In the genomic region with DNA sequence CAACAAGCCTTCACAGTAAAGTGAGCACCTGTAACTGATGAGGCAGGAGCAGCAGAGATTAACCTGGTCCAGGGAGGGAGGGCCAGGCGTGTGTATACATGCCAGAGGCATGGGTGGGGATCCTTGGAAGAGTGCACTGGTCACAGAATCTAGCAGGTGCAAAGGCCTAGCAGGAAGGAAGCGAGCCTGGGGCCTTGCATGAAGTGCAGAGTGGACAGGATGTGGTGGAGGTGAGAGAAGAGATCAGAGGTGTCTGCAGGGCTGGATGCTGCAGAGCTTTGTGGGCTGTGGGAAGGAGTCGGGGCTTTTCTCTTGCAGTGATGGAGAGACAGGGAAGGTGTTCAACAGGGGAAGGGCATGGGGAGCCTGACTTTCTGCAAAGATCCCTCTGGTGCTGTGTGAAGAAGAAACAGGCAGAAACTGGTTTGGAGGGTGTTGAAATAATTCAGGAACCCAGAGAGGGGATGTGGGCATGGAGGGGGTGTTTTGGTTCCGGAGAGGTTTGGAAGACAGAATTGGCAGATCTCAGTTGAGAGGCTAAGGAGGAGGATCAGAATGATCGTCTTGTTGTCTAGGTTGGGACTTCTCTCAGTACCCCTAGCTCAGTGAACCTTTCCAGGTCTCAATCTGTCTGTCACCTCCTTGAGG, we compare ENCODE assay signal across 10 cellular contexts. TPM values are rescaled to one million over a fixed set of nuclear protein-coding genes. Genes with fewer than 3 reads are reported as not detected.
DNase-seq lines count a peak whose midpoint lies in the region; ATAC-seq and FAIRE-seq lines count a peak whose summit lies in the region.
"Had no signal": no experiment of that assay in that cellular context is flagged by ENCODE, and none has a peak within 500 bp of the region (broad histone marks: within the 10 kb centered on the region; RNA-seq: fewer than 3 reads in every experiment).

No MANE protein-coding gene starts in this region.

- DNase-seq in GM19239 (ENCODE audit: insufficient read length, low spot score) (peak; percentile 66), MG63 (no peak), LoVo (ENCODE audit: low spot score) (no peak), NCI-H82 (lab: John Stamatoyannopoulos, UW) (no peak), NCI-H1694 treated with DMSO at 0.1 percent for 48 hours (lab: John Stamatoyannopoulos, UW) (no peak)
- DNase-seq: lower lobe of right lung had no signal

- peaks cover 7% of the 10 kb centered on the region for H3K36me3 Mint-ChIP-seq in activated T-helper 17 cell treated with anti-CD3 and anti-CD28 coated beads, Interleukin-2, amount 50 U/mL, for 72 hours (ENCODE audit: low read depth)

- no peaks in the 10 kb centered on the region for H3K27me3 Mint-ChIP-seq in activated T-helper 17 cell treated with anti-CD3 and anti-CD28 coated beads, Interleukin-2, amount 50 U/mL, for 72 hours

- no peak overlapping the region for H3K4me3 ChIP-seq in BLaER1 treated with 17β-estradiol and CSF1 and Interleukin-3, amounts not matched to agents 10 nM and 100 nM
- no peak overlapping the region for H3K4me3 ChIP-seq in MG63
- H3K4me3 ChIP-seq: lower lobe of right lung had no signal

- no peaks in the 10 kb centered on the region for H3K9me3 Mint-ChIP-seq in activated T-helper 17 cell treated with anti-CD3 and anti-CD28 coated beads, Interleukin-2, amount 50 U/mL, for 72 hours

- no peak overlapping the region for H3K27ac ChIP-seq in BLaER1 treated with 17β-estradiol and CSF1 and Interleukin-3, amounts not matched to agents 10 nM and 100 nM
- peak overlapping the region; percentile 66 for H3K27ac ChIP-seq in KOPT-K1 (ENCODE audit: low read depth, low read length, poor library complexity, severe bottlenecking)
- H3K27ac ChIP-seq: lower lobe of right lung had no signal

- peaks cover 31 to 40% (median 35%) of the 10 kb centered on the region in 10 experiments for H3K4me1 ChIP-seq in BLaER1 treated with 17β-estradiol and CSF1 and Interleukin-3, amounts not matched to agents 10 nM and 100 nM

- 0 out of 22 replicates have a peak overlapping the region, but pooled peaks of 2 of the 11 experiments have one; percentile 4 to 5 for H3K9ac ChIP-seq in BLaER1 treated with 17β-estradiol and CSF1 and Interleukin-3, amounts not matched to agents 10 nM and 100 nM

- H3K36me3 ChIP-seq in BLaER1 treated with 17β-estradiol and CSF1 and Interleukin-3, amounts not matched to agents 10 nM and 100 nM = no peaks in the 10 kb centered on the region; a peak in 1 of 22 replicates
- peaks cover 3% of the 10 kb centered on the region; the same call in 1 of the 2 replicates for H3K36me3 ChIP-seq in KOPT-K1 (ENCODE audit: insufficient read depth, low read length)
- no peaks in the 10 kb centered on the region for H3K36me3 ChIP-seq in MG63
- H3K36me3 ChIP-seq: lower lobe of right lung had no signal

- H3K4me2 ChIP-seq in BLaER1 treated with 17β-estradiol and CSF1 and Interleukin-3, amounts not matched to agents 10 nM and 100 nM = peak overlapping the region; percentile 45 to 70 (median 57)

- peak; percentile 99 for FAIRE-seq in GM19239 (lab: Jason Lieb, UNC)

- peaks cover 34% of the 10 kb centered on the region for H3K4me1 Mint-ChIP-seq in activated T-helper 17 cell treated with anti-CD3 and anti-CD28 coated beads, Interleukin-2, amount 50 U/mL, for 72 hours

- no peaks in the 10 kb centered on the region for H3K27me3 ChIP-seq in BLaER1 treated with 17β-estradiol and CSF1 and Interleukin-3, amounts not matched to agents 10 nM and 100 nM
- H3K27me3 ChIP-seq in MG63 = no peaks in the 10 kb centered on the region

- H4K20me1 ChIP-seq in BLaER1 treated with 17β-estradiol and CSF1 and Interleukin-3, amounts not matched to agents 10 nM and 100 nM = peaks cover 0 to 13% (median 6%) of the 10 kb centered on the region in 11 experiments; a peak in 10 of 22 replicates

- H3K9me3 ChIP-seq in BLaER1 treated with 17β-estradiol and CSF1 and Interleukin-3, amounts not matched to agents 10 nM and 100 nM (replicated peaks in 1 of 11) = peaks cover 0 to 6% (median 4%) of the 10 kb centered on the region in 11 experiments; a peak in 6 of 22 replicates
- no peaks in the 10 kb centered on the region for H3K9me3 ChIP-seq in KOPT-K1 (ENCODE audit: insufficient read depth, low read length, poor library complexity, severe bottlenecking)
- H3K9me3 ChIP-seq in MG63 = no peaks in the 10 kb centered on the region
- H3K9me3 ChIP-seq: lower lobe of right lung had no signal

- H3K4me3 Mint-ChIP-seq in activated T-helper 17 cell treated with anti-CD3 and anti-CD28 coated beads, Interleukin-2, amount 50 U/mL, for 72 hours = peak overlapping the region; percentile 70

- H3K27ac Mint-ChIP-seq in activated T-helper 17 cell treated with anti-CD3 and anti-CD28 coated beads, Interleukin-2, amount 50 U/mL, for 72 hours = peak overlapping the region; percentile 75

- ATAC-seq in activated T-helper 17 cell treated with anti-CD3 and anti-CD28 coated beads, Interleukin-2, amount 50 U/mL, for 72 hours (replicated peaks) = peak; percentile 60

RNA-seq across cellular contexts. Expression of gene TPST2, which starts 2.6 kb away (rescaled TPM):
- total RNA-seq in activated T-helper 17 cell treated with anti-CD3 and anti-CD28 coated beads, Interleukin-2, amount 50 U/mL, for 72 hours = 10 to 100 TPM; 23.2 to 27.5 TPM
- 21.1 and 37.1 TPM in 2 replicates for total RNA-seq in MG63 (2014; rRNA removed; shearing (Covaris generic); ENCODE audit: low replicate concordance)

RNA-seq across cellular contexts. Expression of gene CRYBB1, which starts 25.3 kb away (rescaled TPM):
- total RNA-seq in activated T-helper 17 cell treated with anti-CD3 and anti-CD28 coated beads, Interleukin-2, amount 50 U/mL, for 72 hours = not detected
- not detected in 2 replicates for total RNA-seq in MG63 (2014; rRNA removed; shearing (Covaris generic); ENCODE audit: low replicate concordance)

RNA-seq across cellular contexts. Expression of gene CRYBA4, which starts 29.3 kb away (rescaled TPM):
- total RNA-seq in activated T-helper 17 cell treated with anti-CD3 and anti-CD28 coated beads, Interleukin-2, amount 50 U/mL, for 72 hours = 1 to 10 TPM in 1 of 2 donors, not detected in 1; 1.2 TPM
- not detected in 2 replicates for total RNA-seq in MG63 (2014; rRNA removed; shearing (Covaris generic); ENCODE audit: low replicate concordance)
- total RNA-seq: lower lobe of right lung, subcutaneous adipose tissue had no signal
